In genomic region chr5:99059685-99060084, GRCh38 we compare ENCODE assay signal across 9 cellular contexts.
DNase-seq lines count a peak whose midpoint lies in the region; ATAC-seq and TF ChIP-seq lines count a peak whose summit lies in the region.
"Had no signal": no experiment of that assay in that cellular context is flagged by ENCODE, and none has a peak within 500 bp of the region (broad histone marks: within the 10 kb centered on the region; RNA-seq: fewer than 3 reads in every experiment).

No MANE protein-coding gene starts in this region.

- TF ChIP-seq CTCF in GM12865 (IDR thresholded peaks at IDR 0.05; ENCODE audit: insufficient read depth, low read depth, low read length, missing control alignments) (no peak), left lung (IDR thresholded peaks at IDR 0.05) (no peak)

- H3K27me3 ChIP-seq in left lung (no peaks in the 10 kb centered on the region), MG63 (peaks cover 12% of the 10 kb centered on the region)

- H3K4me1 ChIP-seq in left lung = peaks cover 0 to 8% of the 10 kb centered on the region in 2 donors

- H3K36me3 ChIP-seq in left lung = no peaks in the 10 kb centered on the region
- H3K36me3 ChIP-seq in MG63 = no peaks in the 10 kb centered on the region
- H3K36me3 ChIP-seq: thoracic aorta had no signal

- H3K4me3 ChIP-seq in GM12865 (ENCODE audit: low read depth, low read length) (no peak overlapping the region), left lung (no peak overlapping the region), MG63 (no peak overlapping the region)

- H3K9me3 ChIP-seq in left lung = no peaks in the 10 kb centered on the region
- H3K9me3 ChIP-seq in MG63 = no peaks in the 10 kb centered on the region
- H3K9me3 ChIP-seq: thoracic aorta had no signal

- intact Hi-C loops in left lung (cut with DNase I) = no loop called here

- ATAC-seq in GM19463 (IDR thresholded peaks at IDR 0.05; ENCODE audit: unreplicated experiment) (peak; percentile 40), HG02798 (IDR thresholded peaks at IDR 0.05; ENCODE audit: poor library complexity, unreplicated experiment) (peak; percentile 75), HG03520 (IDR thresholded peaks at IDR 0.05; ENCODE audit: unreplicated experiment) (peak; percentile 83), left lung (no peak)

- peak; percentile 26 for DNase-seq in GM12865 (ENCODE audit: low read depth)
- DNase-seq in AML-193 (lab: John Stamatoyannopoulos, UW) = no peak
- DNase-seq in activated effector memory CD4-positive, alpha-beta T cell treated with anti-CD3 and anti-CD28 coated beads, Interleukin-2, amount 50 U/mL, for 16 hours = no peak
- no peak for DNase-seq in left lung
- no peak for DNase-seq in MG63

- no peak overlapping the region for H3K27ac ChIP-seq in left lung
- H3K27ac ChIP-seq: thoracic aorta had no signal
